1 cellular context compared by ENCODE assay signal in genomic region chr7:960269-960871, GRCh38.
TF ChIP-seq lines count a peak whose summit lies in the region.

No MANE protein-coding gene starts in this region.

TF ChIP-seq in HepG2, 621 proteins besides CTCF, POLR2A, EP300 and RAD21 (continued from another document and continues in another):
- TF ChIP-seq ZNF318 (CRISPR knock-in tag; IDR thresholded peaks at IDR 0.05), result no peak
- peak; percentile 47; the same call in 1 of the 2 replicates for TF ChIP-seq HMG20A (CRISPR knock-in tag; IDR thresholded peaks at IDR 0.05; ENCODE audit: borderline replicate concordance)
- TF ChIP-seq KMT2B (CRISPR knock-in tag; IDR thresholded peaks at IDR 0.05), result 0 out of 2 replicates have a peak, but pooled peaks have one; percentile 51
- 0 out of 2 replicates have a peak, but pooled peaks have one; percentile 30 for TF ChIP-seq ZNF891 (CRISPR knock-in tag; IDR thresholded peaks at IDR 0.05)
- no peak for TF ChIP-seq MTF1 (CRISPR knock-in tag; IDR thresholded peaks at IDR 0.05)
- TF ChIP-seq ZFP41 (CRISPR knock-in tag; IDR thresholded peaks at IDR 0.05; ENCODE audit: borderline replicate concordance), result no peak
- peak; percentile 50 for TF ChIP-seq ZNF781 (CRISPR knock-in tag; IDR thresholded peaks at IDR 0.05; ENCODE audit: borderline replicate concordance, not compliant biosample characterization)
- no peak for TF ChIP-seq NFYC (CRISPR knock-in tag; IDR thresholded peaks at IDR 0.05)
- TF ChIP-seq, protein P1, sequence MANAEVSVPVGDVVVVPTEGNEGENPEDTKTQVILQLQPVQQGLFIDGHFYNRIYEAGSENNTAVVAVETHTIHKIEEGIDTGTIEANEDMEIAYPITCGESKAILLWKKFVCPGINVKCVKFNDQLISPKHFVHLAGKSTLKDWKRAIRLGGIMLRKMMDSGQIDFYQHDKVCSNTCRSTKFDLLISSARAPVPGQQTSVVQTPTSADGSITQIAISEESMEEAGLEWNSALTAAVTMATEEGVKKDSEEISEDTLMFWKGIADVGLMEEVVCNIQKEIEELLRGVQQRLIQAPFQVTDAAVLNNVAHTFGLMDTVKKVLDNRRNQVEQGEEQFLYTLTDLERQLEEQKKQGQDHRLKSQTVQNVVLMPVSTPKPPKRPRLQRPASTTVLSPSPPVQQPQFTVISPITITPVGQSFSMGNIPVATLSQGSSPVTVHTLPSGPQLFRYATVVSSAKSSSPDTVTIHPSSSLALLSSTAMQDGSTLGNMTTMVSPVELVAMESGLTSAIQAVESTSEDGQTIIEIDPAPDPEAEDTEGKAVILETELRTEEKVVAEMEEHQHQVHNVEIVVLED (CRISPR knock-in tag; IDR thresholded peaks at IDR 0.05; ENCODE audit: borderline replicate concordance), result peak; percentile 74
- no peak for TF ChIP-seq ZNF136 (CRISPR knock-in tag; IDR thresholded peaks at IDR 0.05; ENCODE audit: low read depth)
- peak; percentile 41; the same call in 1 of the 2 replicates for TF ChIP-seq ZNF616 (CRISPR knock-in tag; IDR thresholded peaks at IDR 0.05; ENCODE audit: low read depth)
- no peak for TF ChIP-seq SRSF4 (IDR thresholded peaks at IDR 0.05; ENCODE audit: low read depth, low read length, poor library complexity, severe bottlenecking)
- TF ChIP-seq SOX6 (IDR thresholded peaks at IDR 0.05), result no peak
- peak; percentile 82 for TF ChIP-seq SOX6 (CRISPR knock-in tag; IDR thresholded peaks at IDR 0.05)
- TF ChIP-seq ZSCAN21 (CRISPR knock-in tag; IDR thresholded peaks at IDR 0.05; ENCODE audit: borderline replicate concordance), result 0 out of 2 replicates have a peak, but pooled peaks have one; percentile 60
- TF ChIP-seq, protein P2, sequence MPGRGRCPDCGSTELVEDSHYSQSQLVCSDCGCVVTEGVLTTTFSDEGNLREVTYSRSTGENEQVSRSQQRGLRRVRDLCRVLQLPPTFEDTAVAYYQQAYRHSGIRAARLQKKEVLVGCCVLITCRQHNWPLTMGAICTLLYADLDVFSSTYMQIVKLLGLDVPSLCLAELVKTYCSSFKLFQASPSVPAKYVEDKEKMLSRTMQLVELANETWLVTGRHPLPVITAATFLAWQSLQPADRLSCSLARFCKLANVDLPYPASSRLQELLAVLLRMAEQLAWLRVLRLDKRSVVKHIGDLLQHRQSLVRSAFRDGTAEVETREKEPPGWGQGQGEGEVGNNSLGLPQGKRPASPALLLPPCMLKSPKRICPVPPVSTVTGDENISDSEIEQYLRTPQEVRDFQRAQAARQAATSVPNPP (CRISPR knock-in tag; IDR thresholded peaks at IDR 0.05), result no peak
- peak; percentile 82 for TF ChIP-seq SAP130 (CRISPR knock-in tag; IDR thresholded peaks at IDR 0.05; ENCODE audit: low read depth)
- TF ChIP-seq ZNF18 (CRISPR knock-in tag; IDR thresholded peaks at IDR 0.05; ENCODE audit: insufficient replicate concordance), result peak; percentile 75
- TF ChIP-seq NFIC (IDR thresholded peaks at IDR 0.05; ENCODE audit: low read length), result no peak
- TF ChIP-seq, protein P3, sequence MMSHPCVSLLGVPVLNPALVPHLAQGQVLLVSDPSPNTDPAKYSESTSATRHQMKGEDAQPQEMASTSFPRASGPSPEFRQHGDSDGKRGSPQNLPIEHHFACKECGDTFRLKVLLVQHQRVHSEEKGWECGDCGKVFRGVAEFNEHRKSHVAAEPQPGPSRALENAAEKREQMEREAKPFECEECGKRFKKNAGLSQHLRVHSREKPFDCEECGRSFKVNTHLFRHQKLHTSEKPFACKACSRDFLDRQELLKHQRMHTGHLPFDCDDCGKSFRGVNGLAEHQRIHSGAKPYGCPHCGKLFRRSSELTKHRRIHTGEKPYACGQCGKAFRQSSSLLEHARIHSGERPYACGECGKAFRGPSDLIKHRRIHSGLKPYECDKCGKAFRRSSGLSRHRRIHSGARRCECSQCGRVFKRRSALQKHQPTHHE (CRISPR knock-in tag; IDR thresholded peaks at IDR 0.05; ENCODE audit: borderline replicate concordance), result no peak
- TF ChIP-seq, protein P4, sequence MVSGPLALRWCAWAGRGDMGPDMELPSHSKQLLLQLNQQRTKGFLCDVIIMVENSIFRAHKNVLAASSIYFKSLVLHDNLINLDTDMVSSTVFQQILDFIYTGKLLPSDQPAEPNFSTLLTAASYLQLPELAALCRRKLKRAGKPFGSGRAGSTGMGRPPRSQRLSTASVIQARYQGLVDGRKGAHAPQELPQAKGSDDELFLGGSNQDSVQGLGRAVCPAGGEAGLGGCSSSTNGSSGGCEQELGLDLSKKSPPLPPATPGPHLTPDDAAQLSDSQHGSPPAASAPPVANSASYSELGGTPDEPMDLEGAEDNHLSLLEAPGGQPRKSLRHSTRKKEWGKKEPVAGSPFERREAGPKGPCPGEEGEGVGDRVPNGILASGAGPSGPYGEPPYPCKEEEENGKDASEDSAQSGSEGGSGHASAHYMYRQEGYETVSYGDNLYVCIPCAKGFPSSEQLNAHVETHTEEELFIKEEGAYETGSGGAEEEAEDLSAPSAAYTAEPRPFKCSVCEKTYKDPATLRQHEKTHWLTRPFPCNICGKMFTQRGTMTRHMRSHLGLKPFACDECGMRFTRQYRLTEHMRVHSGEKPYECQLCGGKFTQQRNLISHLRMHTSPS (CRISPR knock-in tag; IDR thresholded peaks at IDR 0.05; ENCODE audit: low read depth), result peak; percentile 80; the same call in 1 of the 2 replicates
- peak; percentile 84; the same call in 1 of the 2 replicates for TF ChIP-seq ZNF280D (CRISPR knock-in tag; IDR thresholded peaks at IDR 0.05)
- no peak for TF ChIP-seq ZNF749 (CRISPR knock-in tag; IDR thresholded peaks at IDR 0.05; ENCODE audit: borderline replicate concordance)
- peak; percentile 84 for TF ChIP-seq PITX1 (CRISPR knock-in tag; IDR thresholded peaks at IDR 0.05)
- TF ChIP-seq ETV5 (CRISPR knock-in tag; IDR thresholded peaks at IDR 0.05; ENCODE audit: borderline replicate concordance), result peak; percentile 47; the same call in 1 of the 2 replicates
- TF ChIP-seq HNF4A (CRISPR knock-in tag; IDR thresholded peaks at IDR 0.05), result peak; percentile 79
- 0 out of 2 replicates have a peak, but pooled peaks have one; percentile 8 for TF ChIP-seq ZNF737 (CRISPR knock-in tag; IDR thresholded peaks at IDR 0.05; ENCODE audit: borderline replicate concordance)
- 0 out of 2 replicates have a peak, but pooled peaks have one; percentile 18 for TF ChIP-seq SP4 (CRISPR knock-in tag; IDR thresholded peaks at IDR 0.05)
- no peak for TF ChIP-seq NONO (IDR thresholded peaks at IDR 0.05)
- TF ChIP-seq NONO (CRISPR knock-in tag; conservative IDR thresholded peaks at IDR 0.05), result peak; percentile 67
- peak; percentile 34; the same call in 1 of the 3 replicates for TF ChIP-seq MXI1 (IDR thresholded peaks at IDR 0.05; ENCODE audit: borderline replicate concordance, low read depth, low read length)
- TF ChIP-seq ISX (CRISPR knock-in tag; conservative IDR thresholded peaks at IDR 0.05), result no peak
- TF ChIP-seq ZNF883 (CRISPR knock-in tag; IDR thresholded peaks at IDR 0.05; ENCODE audit: not compliant biosample characterization), result peak; percentile 51
- 0 out of 2 replicates have a peak, but pooled peaks have one; percentile 38 for TF ChIP-seq NR1H2 (CRISPR knock-in tag; IDR thresholded peaks at IDR 0.05; ENCODE audit: borderline replicate concordance, low read depth)
- peak; percentile 55; the same call in 1 of the 2 replicates for TF ChIP-seq TBX3 (IDR thresholded peaks at IDR 0.05; ENCODE audit: borderline replicate concordance)
- TF ChIP-seq ZMYM3 (CRISPR knock-in tag; IDR thresholded peaks at IDR 0.05), result peak; percentile 78
- TF ChIP-seq HES4 (CRISPR knock-in tag; IDR thresholded peaks at IDR 0.05; ENCODE audit: borderline replicate concordance), result peak; percentile 78; the same call in 1 of the 2 replicates
